21 cellular contexts compared by ENCODE assay signal in genomic region chr5:74281191-74281590, GRCh38.
DNase-seq lines count a peak whose midpoint lies in the region; ATAC-seq lines count a peak whose summit lies in the region.
"Had no signal": no experiment of that assay in that cellular context is flagged by ENCODE, and none has a peak within 500 bp of the region (broad histone marks: within the 10 kb centered on the region; RNA-seq: fewer than 3 reads in every experiment).

No MANE protein-coding gene starts in this region.

- peak; percentile 27 for DNase-seq in Daoy (ENCODE audit: low read depth)
- DNase-seq in NCI-H1930 (lab: John Stamatoyannopoulos, UW), result peak; percentile 57 to 66
- DNase-seq in RPMI8226, result peak; percentile 31
- peak; percentile 9 for DNase-seq in kidney tubule cell (ENCODE audit: low spot score)
- DNase-seq in cerebellar cortex (ENCODE audit: low spot score), result no peak
- no peak for DNase-seq in Kasumi-1 (lab: John Stamatoyannopoulos, UW)
- DNase-seq: activated CD8-positive, alpha-beta memory T cell treated with anti-CD3 and anti-CD28 coated beads, Interleukin-2, amount 50 U/mL, for 4 hours; activated naive CD8-positive, alpha-beta T cell treated with anti-CD3 and anti-CD28 coated beads, Interleukin-2, amount 10 ng/mL, durations not matched to agents 7 days and 5 days; colonic mucosa; DMS153; GM23248; head of caudate nucleus; left lung; midbrain; NCI-H1105; Right ventricle myocardium superior; spleen; stimulated activated CD4-positive, alpha-beta T cell treated with anti-CD3 and anti-CD28 coated beads, Interleukin-4, amount 100 ng/mL, for 24 hours; stimulated activated naive CD8-positive, alpha-beta T cell treated with anti-CD3 and anti-CD28 coated beads, Interleukin-15, amount 100 ng/mL, for 72 hours had no signal

- ATAC-seq in HG02970 (IDR thresholded peaks at IDR 0.05; ENCODE audit: low FRiP score, unreplicated experiment) (no peak), HG03354 (IDR thresholded peaks at IDR 0.05; ENCODE audit: poor library complexity, severe bottlenecking, unreplicated experiment) (no peak)
- ATAC-seq: left lung; stimulated activated naive CD8-positive, alpha-beta T cell treated with anti-CD3 and anti-CD28 coated beads, Interleukin-15, amount 100 ng/mL, for 72 hours had no signal

Comparison
In these comparisons a context has a peak if more than half of its experiments do, and no peak if none do; other contexts are left out.
1. DNase-seq: peak in Daoy (single experiment), NCI-H1930 (2 of 2), RPMI8226 (single experiment) and kidney tubule cell (single experiment); none in cerebellar cortex (single experiment) and Kasumi-1 (0 of 2).